32 cellular contexts compared by ENCODE assay signal in the genomic region with DNA sequence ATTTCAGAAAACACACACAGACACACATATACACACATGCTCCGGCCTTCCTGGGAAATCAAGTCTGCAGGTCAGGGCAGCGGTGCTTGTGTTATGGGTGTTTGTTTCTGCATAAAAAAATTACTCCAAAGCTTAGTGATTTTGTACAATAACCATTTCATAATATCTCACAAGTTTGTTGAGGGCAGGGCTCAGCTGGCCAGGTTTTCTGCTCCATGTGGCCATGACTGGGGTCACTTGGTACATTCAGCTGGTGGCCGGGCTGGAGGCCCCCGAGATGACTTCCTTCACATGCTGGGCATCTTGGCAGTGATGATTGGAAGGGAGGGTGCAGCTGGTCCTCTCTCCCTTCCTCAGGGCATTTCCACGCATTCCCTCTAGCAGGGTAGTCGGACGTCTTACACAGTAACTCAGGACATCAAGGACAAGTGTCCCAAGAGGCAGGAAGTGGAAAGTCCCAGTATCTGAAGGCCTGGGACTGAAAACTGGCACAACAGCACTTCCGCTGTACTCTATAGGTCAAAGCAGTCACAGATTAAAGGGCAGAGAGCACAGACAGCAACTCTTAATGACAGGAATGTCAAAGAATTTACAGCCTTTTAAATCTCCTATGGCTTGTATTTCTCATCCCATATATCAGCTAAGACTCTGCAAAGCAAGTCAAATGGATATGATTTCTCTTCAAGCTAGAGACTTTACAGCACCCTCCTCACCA.
"Had no signal": no experiment of that assay in that cellular context is flagged by ENCODE, and none has a peak within 500 bp of the region (broad histone marks: within the 10 kb centered on the region; RNA-seq: fewer than 3 reads in every experiment).

No MANE protein-coding gene starts in this region.

- H3K27ac Mint-ChIP-seq: activated B cell treated with CpG ODN at 0.5 μM for 24 hours; activated CD8-positive, alpha-beta T cell treated with anti-CD3 and anti-CD28 coated beads for 36 hours; activated naive CD8-positive, alpha-beta T cell; activated T-helper 17 cell treated with anti-CD3 and anti-CD28 coated beads, Interleukin-2, amount 50 U/mL, for 72 hours; dendritic cell treated with granulocyte-macrophage colony-stimulating factor and Interleukin-4, amounts not matched to agents 40 ng/mL and 50 ng/mL, for 4 days; effector memory CD8-positive, alpha-beta T cell; T-helper 17 cell; T-helper 2 cell treated with Interferon-gamma antibody and Interleukin-4, amounts not matched to agents 5 μg/mL and 100 μg/mL, for 36 hours had no signal

- H3K9me3 Mint-ChIP-seq: activated B cell treated with CpG ODN at 0.5 μM for 24 hours; activated CD8-positive, alpha-beta T cell treated with anti-CD3 and anti-CD28 coated beads for 36 hours had no signal

- H3K4me3 ChIP-seq: coronary artery, dorsolateral prefrontal cortex, esophagus squamous epithelium, gastroesophageal sphincter, heart right ventricle had no signal

- H3K27me3 ChIP-seq: brain microvascular endothelial cell, dorsolateral prefrontal cortex, esophagus squamous epithelium, heart right ventricle had no signal

- ATAC-seq: activated CD4-positive, CD25-positive, alpha-beta regulatory T cell treated with anti-CD3 and anti-CD28 coated beads, Interleukin-2, amount 50 U/mL, for 24 hours; activated CD8-positive, alpha-beta T cell treated with anti-CD3 and anti-CD28 coated beads for 36 hours; activated T-cell treated with anti-CD3 and anti-CD28 coated beads, Interleukin-2, amount 50 U/mL, for 4 hours; activated T-helper 17 cell treated with anti-CD3 and anti-CD28 coated beads, Interleukin-2, amount 50 U/mL, for 72 hours; effector memory CD8-positive, alpha-beta T cell; gastroesophageal sphincter; heart right ventricle; T-helper 17 cell had no signal

- DNase-seq: activated B cell treated with CpG ODN at 0.5 μM for 24 hours; activated CD4-positive, alpha-beta T cell treated with anti-CD3 and anti-CD28 coated beads for 48 hours; activated CD4-positive, alpha-beta T cell treated with anti-CD3 and anti-CD28 coated beads, Interleukin-2, amount 50 U/mL, for 1 hour; activated CD4-positive, alpha-beta T cell treated with anti-CD3 and anti-CD28 coated beads, Interleukin-2, amount 50 U/mL, for 48 hours; activated CD8-positive, alpha-beta memory T cell treated with anti-CD3 and anti-CD28 coated beads for 24 hours; activated CD8-positive, alpha-beta T cell treated with anti-CD3 and anti-CD28 coated beads for 36 hours; activated effector memory CD4-positive, alpha-beta T cell treated with Interleukin-2 at 50 U/mL for 16 hours; activated gamma-delta T cell treated with Interleukin-2 at 50 U/mL for 16 hours; activated naive CD4-positive, alpha-beta T cell treated with anti-CD3 and anti-CD28 coated beads, Interleukin-2, amount 50 U/mL, for 16 hours; activated naive CD4-positive, alpha-beta T cell treated with Interleukin-2 at 50 U/mL for 16 hours; activated T-cell treated with anti-CD3 and anti-CD28 coated beads, Interleukin-2, amount 50 U/mL, for 4 hours; amniotic stem cell; anterior cingulate cortex; brain microvascular endothelial cell; dorsolateral prefrontal cortex; effector CD4-positive, alpha-beta T cell; effector memory CD8-positive, alpha-beta T cell; esophagus squamous epithelium; foreskin melanocyte; heart right ventricle; T-helper 17 cell; T1000; WERI-Rb-1 had no signal

- H3K36me3 ChIP-seq: brain microvascular endothelial cell, esophagus squamous epithelium, gastroesophageal sphincter, heart right ventricle, WERI-Rb-1 had no signal

- H3K4me1 ChIP-seq: esophagus squamous epithelium, gastroesophageal sphincter, heart right ventricle had no signal

- H3K4me3 Mint-ChIP-seq: activated B cell treated with CpG ODN at 0.5 μM for 24 hours; activated CD8-positive, alpha-beta T cell treated with anti-CD3 and anti-CD28 coated beads for 36 hours; activated naive CD8-positive, alpha-beta T cell; activated T-cell treated with anti-CD3 and anti-CD28 coated beads, Interleukin-2, amount 50 U/mL, for 4 hours; activated T-helper 17 cell treated with anti-CD3 and anti-CD28 coated beads, Interleukin-2, amount 50 U/mL, for 72 hours; central memory CD8-positive, alpha-beta T cell; dendritic cell treated with granulocyte-macrophage colony-stimulating factor and Interleukin-4, amounts not matched to agents 40 ng/mL and 50 ng/mL, for 4 days; effector memory CD8-positive, alpha-beta T cell; T-helper 17 cell; T-helper 2 cell treated with Interferon-gamma antibody and Interleukin-4, amounts not matched to agents 5 μg/mL and 100 μg/mL, for 36 hours had no signal

- H3K27ac ChIP-seq: brain microvascular endothelial cell, coronary artery, dorsolateral prefrontal cortex, epithelial cell of prostate, esophagus squamous epithelium, gastroesophageal sphincter, heart right ventricle, WERI-Rb-1 had no signal

- H3K27me3 Mint-ChIP-seq: dendritic cell treated with granulocyte-macrophage colony-stimulating factor and Interleukin-4, amounts not matched to agents 40 ng/mL and 50 ng/mL, for 4 days had no signal

- H3K4me1 Mint-ChIP-seq: activated B cell treated with CpG ODN at 0.5 μM for 24 hours; activated T-helper 17 cell treated with anti-CD3 and anti-CD28 coated beads, Interleukin-2, amount 50 U/mL, for 72 hours; central memory CD8-positive, alpha-beta T cell; T-helper 17 cell had no signal

- H3K36me3 Mint-ChIP-seq: activated naive CD8-positive, alpha-beta T cell had no signal
